In the genomic region with DNA sequence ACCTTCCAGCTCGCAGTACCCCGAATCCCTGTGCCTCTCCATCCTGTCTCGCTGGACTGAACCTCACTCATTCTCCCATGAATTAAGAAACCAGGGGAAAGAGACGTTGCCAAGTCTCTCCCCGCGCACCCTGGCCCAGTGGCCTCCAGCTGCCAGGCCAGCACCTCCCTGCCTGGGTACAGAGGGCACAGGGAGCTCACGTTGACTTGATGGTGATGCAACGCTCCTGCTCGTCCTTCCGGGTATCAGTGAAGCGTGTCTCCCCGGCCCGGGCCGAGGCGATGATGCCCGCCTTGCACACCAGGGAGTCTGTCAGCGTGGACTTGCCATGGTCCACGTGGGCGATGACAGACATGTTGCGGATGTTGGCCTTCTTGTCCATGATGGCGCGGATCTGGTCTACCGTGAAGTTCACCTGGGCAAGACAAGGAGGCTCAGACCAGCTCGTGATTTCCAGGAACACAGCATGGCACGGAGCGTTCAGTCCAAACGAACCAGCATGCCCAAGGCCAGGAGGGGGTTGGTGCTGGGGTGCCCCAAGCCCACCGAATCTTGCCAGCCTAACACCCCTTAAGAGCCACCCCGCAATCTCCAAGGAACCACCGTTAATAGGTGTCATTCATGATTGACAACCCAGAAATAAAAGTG, we compare ENCODE assay signal across 1 cellular context.
A peak's percentile ranks its signal among the peaks of the same experiment; 100 is the strongest.
TF ChIP-seq lines count a peak whose summit lies in the region.

No MANE protein-coding gene starts in this region.

TF ChIP-seq in K562, 482 proteins besides CTCF, POLR2A, EP300 and RAD21 (continued from another document and continues in another):
- TF ChIP-seq, protein P1, sequence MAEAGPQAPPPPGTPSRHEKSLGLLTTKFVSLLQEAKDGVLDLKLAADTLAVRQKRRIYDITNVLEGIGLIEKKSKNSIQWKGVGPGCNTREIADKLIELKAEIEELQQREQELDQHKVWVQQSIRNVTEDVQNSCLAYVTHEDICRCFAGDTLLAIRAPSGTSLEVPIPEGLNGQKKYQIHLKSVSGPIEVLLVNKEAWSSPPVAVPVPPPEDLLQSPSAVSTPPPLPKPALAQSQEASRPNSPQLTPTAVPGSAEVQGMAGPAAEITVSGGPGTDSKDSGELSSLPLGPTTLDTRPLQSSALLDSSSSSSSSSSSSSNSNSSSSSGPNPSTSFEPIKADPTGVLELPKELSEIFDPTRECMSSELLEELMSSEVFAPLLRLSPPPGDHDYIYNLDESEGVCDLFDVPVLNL (CRISPR knock-in tag; IDR thresholded peaks at IDR 0.05; ENCODE audit: low read depth), result peak; percentile 72; the same call in 1 of the 2 replicates
- TF ChIP-seq, protein P2, sequence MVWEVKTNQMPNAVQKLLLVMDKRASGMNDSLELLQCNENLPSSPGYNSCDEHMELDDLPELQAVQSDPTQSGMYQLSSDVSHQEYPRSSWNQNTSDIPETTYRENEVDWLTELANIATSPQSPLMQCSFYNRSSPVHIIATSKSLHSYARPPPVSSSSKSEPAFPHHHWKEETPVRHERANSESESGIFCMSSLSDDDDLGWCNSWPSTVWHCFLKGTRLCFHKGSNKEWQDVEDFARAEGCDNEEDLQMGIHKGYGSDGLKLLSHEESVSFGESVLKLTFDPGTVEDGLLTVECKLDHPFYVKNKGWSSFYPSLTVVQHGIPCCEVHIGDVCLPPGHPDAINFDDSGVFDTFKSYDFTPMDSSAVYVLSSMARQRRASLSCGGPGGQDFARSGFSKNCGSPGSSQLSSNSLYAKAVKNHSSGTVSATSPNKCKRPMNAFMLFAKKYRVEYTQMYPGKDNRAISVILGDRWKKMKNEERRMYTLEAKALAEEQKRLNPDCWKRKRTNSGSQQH (CRISPR knock-in tag; IDR thresholded peaks at IDR 0.05), result no peak
- TF ChIP-seq, protein P3, sequence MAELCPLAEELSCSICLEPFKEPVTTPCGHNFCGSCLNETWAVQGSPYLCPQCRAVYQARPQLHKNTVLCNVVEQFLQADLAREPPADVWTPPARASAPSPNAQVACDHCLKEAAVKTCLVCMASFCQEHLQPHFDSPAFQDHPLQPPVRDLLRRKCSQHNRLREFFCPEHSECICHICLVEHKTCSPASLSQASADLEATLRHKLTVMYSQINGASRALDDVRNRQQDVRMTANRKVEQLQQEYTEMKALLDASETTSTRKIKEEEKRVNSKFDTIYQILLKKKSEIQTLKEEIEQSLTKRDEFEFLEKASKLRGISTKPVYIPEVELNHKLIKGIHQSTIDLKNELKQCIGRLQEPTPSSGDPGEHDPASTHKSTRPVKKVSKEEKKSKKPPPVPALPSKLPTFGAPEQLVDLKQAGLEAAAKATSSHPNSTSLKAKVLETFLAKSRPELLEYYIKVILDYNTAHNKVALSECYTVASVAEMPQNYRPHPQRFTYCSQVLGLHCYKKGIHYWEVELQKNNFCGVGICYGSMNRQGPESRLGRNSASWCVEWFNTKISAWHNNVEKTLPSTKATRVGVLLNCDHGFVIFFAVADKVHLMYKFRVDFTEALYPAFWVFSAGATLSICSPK (IDR thresholded peaks at IDR 0.05; ENCODE audit: borderline replicate concordance), result no peak
- TF ChIP-seq HMG20B (CRISPR knock-in tag; IDR thresholded peaks at IDR 0.05), result no peak
- TF ChIP-seq, protein P4, sequence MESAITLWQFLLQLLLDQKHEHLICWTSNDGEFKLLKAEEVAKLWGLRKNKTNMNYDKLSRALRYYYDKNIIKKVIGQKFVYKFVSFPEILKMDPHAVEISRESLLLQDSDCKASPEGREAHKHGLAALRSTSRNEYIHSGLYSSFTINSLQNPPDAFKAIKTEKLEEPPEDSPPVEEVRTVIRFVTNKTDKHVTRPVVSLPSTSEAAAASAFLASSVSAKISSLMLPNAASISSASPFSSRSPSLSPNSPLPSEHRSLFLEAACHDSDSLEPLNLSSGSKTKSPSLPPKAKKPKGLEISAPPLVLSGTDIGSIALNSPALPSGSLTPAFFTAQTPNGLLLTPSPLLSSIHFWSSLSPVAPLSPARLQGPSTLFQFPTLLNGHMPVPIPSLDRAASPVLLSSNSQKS (CRISPR knock-in tag; IDR thresholded peaks at IDR 0.05), result no peak
- TF ChIP-seq NCOA2 (IDR thresholded peaks at IDR 0.05; ENCODE audit: partially characterized antibody in 2 of 2), result no peak
- TF ChIP-seq TGIF2 (CRISPR knock-in tag; IDR thresholded peaks at IDR 0.05), result no peak
- TF ChIP-seq HDGF (IDR thresholded peaks at IDR 0.05), result 0 out of 2 replicates have a peak, but pooled peaks have one; percentile 80
- 0 out of 2 replicates have a peak, but pooled peaks have one; percentile 48 for TF ChIP-seq FOXK1 (CRISPR knock-in tag; IDR thresholded peaks at IDR 0.05; ENCODE audit: borderline replicate concordance)
- no peak for TF ChIP-seq SRSF1 (IDR thresholded peaks at IDR 0.05; ENCODE audit: low read depth, low read length)
- TF ChIP-seq CAMTA2 (CRISPR knock-in tag; conservative IDR thresholded peaks at IDR 0.05), result no peak
- TF ChIP-seq, protein P5, sequence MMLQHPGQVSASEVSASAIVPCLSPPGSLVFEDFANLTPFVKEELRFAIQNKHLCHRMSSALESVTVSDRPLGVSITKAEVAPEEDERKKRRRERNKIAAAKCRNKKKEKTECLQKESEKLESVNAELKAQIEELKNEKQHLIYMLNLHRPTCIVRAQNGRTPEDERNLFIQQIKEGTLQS (IDR thresholded peaks at IDR 0.05), result peak; percentile 77
- TF ChIP-seq, protein P5 (CRISPR knock-in tag; conservative IDR thresholded peaks at IDR 0.05), result no peak
- TF ChIP-seq CHD2 (IDR thresholded peaks at IDR 0.05; ENCODE audit: low read depth, low read length), result no peak
- TF ChIP-seq RHOXF2B (CRISPR knock-in tag; conservative IDR thresholded peaks at IDR 0.05), result no peak
- no peak for TF ChIP-seq ZNF224 (CRISPR knock-in tag; IDR thresholded peaks at IDR 0.05)
- no peak for TF ChIP-seq HDAC6 (IDR thresholded peaks at IDR 0.05; ENCODE audit: low read depth, low read length)
- no peak for TF ChIP-seq HNRNPLL (IDR thresholded peaks at IDR 0.05; ENCODE audit: low read depth, low read length, poor library complexity, severe bottlenecking)
- TF ChIP-seq, protein P6, sequence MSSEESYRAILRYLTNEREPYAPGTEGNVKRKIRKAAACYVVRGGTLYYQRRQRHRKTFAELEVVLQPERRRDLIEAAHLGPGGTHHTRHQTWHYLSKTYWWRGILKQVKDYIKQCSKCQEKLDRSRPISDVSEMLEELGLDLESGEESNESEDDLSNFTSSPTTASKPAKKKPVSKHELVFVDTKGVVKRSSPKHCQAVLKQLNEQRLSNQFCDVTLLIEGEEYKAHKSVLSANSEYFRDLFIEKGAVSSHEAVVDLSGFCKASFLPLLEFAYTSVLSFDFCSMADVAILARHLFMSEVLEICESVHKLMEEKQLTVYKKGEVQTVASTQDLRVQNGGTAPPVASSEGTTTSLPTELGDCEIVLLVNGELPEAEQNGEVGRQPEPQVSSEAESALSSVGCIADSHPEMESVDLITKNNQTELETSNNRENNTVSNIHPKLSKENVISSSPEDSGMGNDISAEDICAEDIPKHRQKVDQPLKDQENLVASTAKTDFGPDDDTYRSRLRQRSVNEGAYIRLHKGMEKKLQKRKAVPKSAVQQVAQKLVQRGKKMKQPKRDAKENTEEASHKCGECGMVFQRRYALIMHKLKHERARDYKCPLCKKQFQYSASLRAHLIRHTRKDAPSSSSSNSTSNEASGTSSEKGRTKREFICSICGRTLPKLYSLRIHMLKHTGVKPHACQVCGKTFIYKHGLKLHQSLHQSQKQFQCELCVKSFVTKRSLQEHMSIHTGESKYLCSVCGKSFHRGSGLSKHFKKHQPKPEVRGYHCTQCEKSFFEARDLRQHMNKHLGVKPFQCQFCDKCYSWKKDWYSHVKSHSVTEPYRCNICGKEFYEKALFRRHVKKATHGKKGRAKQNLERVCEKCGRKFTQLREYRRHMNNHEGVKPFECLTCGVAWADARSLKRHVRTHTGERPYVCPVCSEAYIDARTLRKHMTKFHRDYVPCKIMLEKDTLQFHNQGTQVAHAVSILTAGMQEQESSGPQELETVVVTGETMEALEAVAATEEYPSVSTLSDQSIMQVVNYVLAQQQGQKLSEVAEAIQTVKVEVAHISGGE (CRISPR knock-in tag; IDR thresholded peaks at IDR 0.05), result no peak
- peak; percentile 86 for TF ChIP-seq POLR2G (IDR thresholded peaks at IDR 0.05; ENCODE audit: low read depth, low read length)
- TF ChIP-seq, protein P7, sequence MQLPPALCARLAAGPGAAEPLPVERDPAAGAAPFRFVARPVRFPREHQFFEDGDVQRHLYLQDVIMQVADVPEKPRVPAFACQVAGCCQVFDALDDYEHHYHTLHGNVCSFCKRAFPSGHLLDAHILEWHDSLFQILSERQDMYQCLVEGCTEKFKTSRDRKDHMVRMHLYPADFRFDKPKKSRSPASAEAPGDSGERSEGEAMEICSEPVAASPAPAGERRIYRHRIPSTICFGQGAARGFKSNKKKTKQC (CRISPR knock-in tag; IDR thresholded peaks at IDR 0.05), result peak; percentile 85; the same call in 1 of the 2 replicates
- TF ChIP-seq RFX5 (IDR thresholded peaks at IDR 0.05; ENCODE audit: low read depth, low read length), result no peak
- TF ChIP-seq, protein P8, sequence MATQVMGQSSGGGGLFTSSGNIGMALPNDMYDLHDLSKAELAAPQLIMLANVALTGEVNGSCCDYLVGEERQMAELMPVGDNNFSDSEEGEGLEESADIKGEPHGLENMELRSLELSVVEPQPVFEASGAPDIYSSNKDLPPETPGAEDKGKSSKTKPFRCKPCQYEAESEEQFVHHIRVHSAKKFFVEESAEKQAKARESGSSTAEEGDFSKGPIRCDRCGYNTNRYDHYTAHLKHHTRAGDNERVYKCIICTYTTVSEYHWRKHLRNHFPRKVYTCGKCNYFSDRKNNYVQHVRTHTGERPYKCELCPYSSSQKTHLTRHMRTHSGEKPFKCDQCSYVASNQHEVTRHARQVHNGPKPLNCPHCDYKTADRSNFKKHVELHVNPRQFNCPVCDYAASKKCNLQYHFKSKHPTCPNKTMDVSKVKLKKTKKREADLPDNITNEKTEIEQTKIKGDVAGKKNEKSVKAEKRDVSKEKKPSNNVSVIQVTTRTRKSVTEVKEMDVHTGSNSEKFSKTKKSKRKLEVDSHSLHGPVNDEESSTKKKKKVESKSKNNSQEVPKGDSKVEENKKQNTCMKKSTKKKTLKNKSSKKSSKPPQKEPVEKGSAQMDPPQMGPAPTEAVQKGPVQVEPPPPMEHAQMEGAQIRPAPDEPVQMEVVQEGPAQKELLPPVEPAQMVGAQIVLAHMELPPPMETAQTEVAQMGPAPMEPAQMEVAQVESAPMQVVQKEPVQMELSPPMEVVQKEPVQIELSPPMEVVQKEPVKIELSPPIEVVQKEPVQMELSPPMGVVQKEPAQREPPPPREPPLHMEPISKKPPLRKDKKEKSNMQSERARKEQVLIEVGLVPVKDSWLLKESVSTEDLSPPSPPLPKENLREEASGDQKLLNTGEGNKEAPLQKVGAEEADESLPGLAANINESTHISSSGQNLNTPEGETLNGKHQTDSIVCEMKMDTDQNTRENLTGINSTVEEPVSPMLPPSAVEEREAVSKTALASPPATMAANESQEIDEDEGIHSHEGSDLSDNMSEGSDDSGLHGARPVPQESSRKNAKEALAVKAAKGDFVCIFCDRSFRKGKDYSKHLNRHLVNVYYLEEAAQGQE (CRISPR knock-in tag; IDR thresholded peaks at IDR 0.05; ENCODE audit: low read depth), result no peak
- TF ChIP-seq STAG1 (CRISPR knock-in tag; IDR thresholded peaks at IDR 0.05; ENCODE audit: borderline replicate concordance), result no peak
- TF ChIP-seq GTF2F1 (IDR thresholded peaks at IDR 0.05; ENCODE audit: low read depth, low read length), result 0 out of 2 replicates have a peak, but pooled peaks have one; percentile 34
